ENCODE assay signal across 1 cellular context in genomic region chr6:116444991-116445566, GRCh38.
TF ChIP-seq lines count a peak whose summit lies in the region.

No MANE protein-coding gene starts in this region.

TF ChIP-seq in HepG2, 621 proteins besides CTCF, POLR2A, EP300 and RAD21 (continued from another document):
- TF ChIP-seq ZGPAT (CRISPR knock-in tag; IDR thresholded peaks at IDR 0.05), result no peak
